ENCODE assay signal across 9 cellular contexts in the genomic region with DNA sequence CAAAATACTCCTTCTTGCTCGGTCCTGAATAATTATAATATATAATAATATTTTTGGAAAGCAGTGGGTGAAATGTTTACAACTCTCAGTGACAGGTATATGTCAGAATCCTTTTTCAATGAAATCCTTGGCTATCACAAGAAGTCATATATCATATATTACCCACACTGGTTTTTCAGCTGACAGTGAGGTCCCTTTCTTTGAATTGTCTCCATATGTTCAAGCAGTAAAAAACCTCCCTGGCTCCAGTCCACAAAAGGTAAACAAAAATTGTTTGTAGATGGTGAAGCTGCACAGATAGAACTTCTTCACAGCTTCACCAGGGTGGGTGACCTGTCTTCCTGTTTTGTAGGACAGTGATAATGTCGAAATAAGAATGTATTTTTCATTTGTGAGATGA.
"Had no signal": no experiment of that assay in that cellular context is flagged by ENCODE, and none has a peak within 500 bp of the region (broad histone marks: within the 10 kb centered on the region; RNA-seq: fewer than 3 reads in every experiment).

No MANE protein-coding gene starts in this region.

- H3K9ac ChIP-seq: GM23248, KMS-11 had no signal

- H3K4me2 ChIP-seq: KMS-11 had no signal

- H3K9me3 ChIP-seq: HAP-1 had no signal

- DNase-seq: GM23248, GOT3, H7, HFFc6, IMR-90, KBM-7 had no signal

- H2AFZ ChIP-seq: GM23248 had no signal

- H3K36me3 ChIP-seq: HAP-1 had no signal

- H3K4me1 ChIP-seq: HAP-1 had no signal

- ATAC-seq: HCT116 had no signal

- H3K4me3 ChIP-seq: GM23248, HAP-1 had no signal

- H3K27ac ChIP-seq: GM23248, KMS-11 had no signal
